ENCODE assay signal across 1 cellular context in the genomic region with DNA sequence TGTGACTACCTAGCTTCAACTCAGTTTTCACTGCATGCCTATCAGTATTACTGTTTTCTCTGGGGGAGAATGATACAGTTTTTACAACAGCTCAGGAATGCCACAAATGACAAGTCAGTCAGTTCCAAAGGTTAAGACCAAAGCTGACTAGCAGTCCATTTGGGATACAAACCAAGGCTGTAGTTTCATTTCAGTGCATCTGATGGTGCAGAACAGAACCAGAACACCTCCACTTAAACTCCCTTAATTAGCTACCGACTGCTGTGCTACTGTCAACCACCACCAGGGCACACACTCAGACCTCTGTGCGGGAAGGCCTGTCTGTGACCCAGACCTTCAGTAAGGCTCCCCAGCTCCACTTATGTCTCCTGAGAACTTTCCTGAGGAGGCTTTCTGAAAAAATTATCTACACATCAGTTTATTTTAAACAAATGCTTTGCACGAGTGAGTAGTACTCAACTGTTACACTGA.
TF ChIP-seq lines count a peak whose summit lies in the region.

No MANE protein-coding gene starts in this region.

TF ChIP-seq in IMR-90, 13 proteins besides CTCF, POLR2A, EP300 and RAD21 (continued from another document):
- TF ChIP-seq CEBPB (IDR thresholded peaks at IDR 0.05; ENCODE audit: low read depth, low read length) (no peak), MAZ (IDR thresholded peaks at IDR 0.05; ENCODE audit: borderline replicate concordance, low read depth, low read length) (no peak)
- TF ChIP-seq, protein P1, sequence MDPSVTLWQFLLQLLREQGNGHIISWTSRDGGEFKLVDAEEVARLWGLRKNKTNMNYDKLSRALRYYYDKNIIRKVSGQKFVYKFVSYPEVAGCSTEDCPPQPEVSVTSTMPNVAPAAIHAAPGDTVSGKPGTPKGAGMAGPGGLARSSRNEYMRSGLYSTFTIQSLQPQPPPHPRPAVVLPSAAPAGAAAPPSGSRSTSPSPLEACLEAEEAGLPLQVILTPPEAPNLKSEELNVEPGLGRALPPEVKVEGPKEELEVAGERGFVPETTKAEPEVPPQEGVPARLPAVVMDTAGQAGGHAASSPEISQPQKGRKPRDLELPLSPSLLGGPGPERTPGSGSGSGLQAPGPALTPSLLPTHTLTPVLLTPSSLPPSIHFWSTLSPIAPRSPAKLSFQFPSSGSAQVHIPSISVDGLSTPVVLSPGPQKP (IDR thresholded peaks at IDR 0.05; ENCODE audit: borderline replicate concordance, low read depth, low read length): no peak
